ENCODE assay signal across 10 cellular contexts in genomic region chr4:5689065-5689464, GRCh38. TPM values are rescaled to one million over a fixed set of nuclear protein-coding genes. Genes with fewer than 3 reads are reported as not detected.
"Had no signal": no experiment of that assay in that cellular context is flagged by ENCODE, and none has a peak within 500 bp of the region (broad histone marks: within the 10 kb centered on the region; RNA-seq: fewer than 3 reads in every experiment).

No MANE protein-coding gene starts in this region.

- H3K4me1 Mint-ChIP-seq: H9 had no signal

- H3K4me3 ChIP-seq: GM23338, K562 had no signal

- H3K27ac Mint-ChIP-seq: GM23338, H9, HFFc6 had no signal

- ATAC-seq: GM23338, K562 had no signal

- H2AFZ ChIP-seq: GM23338 had no signal

- DNase-seq: H9, HCEC 1CT, HFFc6, IMR-90 had no signal

- H3K4me2 ChIP-seq: GM23338 had no signal

- H3K27ac ChIP-seq: HL-60 had no signal

- H3K9me3 Mint-ChIP-seq: GM23338, HFFc6 had no signal

- FAIRE-seq: H1, H54, K562 had no signal

- H3K4me3 Mint-ChIP-seq: GM23338, H9, HFFc6 had no signal

RNA-seq across cellular contexts. Expression of gene EVC2, which starts 19.3 kb away (rescaled TPM):
- total RNA-seq: HT1080 had no signal
